Comparison of ENCODE assay signal across 12 cellular contexts in the genomic region with DNA sequence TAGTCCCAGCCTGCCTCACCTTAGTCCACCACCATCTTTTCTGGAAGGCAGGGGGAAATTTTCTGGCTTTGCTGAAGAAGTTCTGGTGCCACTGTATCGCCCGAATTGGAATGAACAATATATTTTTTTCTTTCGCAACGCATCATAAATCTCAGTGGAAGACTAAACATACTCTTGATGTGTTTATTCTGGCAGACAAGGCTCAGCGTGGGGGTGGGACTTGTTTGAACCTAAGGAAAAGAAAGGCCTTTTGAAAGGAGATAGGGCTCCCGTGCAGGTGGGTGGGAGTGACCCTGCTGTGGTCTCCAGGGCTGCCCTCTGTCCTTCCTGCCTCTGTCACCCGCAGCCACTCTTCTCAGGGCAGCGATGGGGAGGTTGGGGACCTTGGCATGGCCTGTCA. TPM values are rescaled to one million over a fixed set of nuclear protein-coding genes. Genes with fewer than 3 reads are reported as not detected.
DNase-seq lines count a peak whose midpoint lies in the region; ATAC-seq and TF ChIP-seq lines count a peak whose summit lies in the region.
"Had no signal": no experiment of that assay in that cellular context is flagged by ENCODE, and none has a peak within 500 bp of the region (broad histone marks: within the 10 kb centered on the region; RNA-seq: fewer than 3 reads in every experiment).

No MANE protein-coding gene starts in this region.

- H3K27me3 ChIP-seq in CD4-positive, alpha-beta T cell (ENCODE audit: control insufficient read depth, insufficient read depth, low read length) = no peaks in the 10 kb centered on the region
- H3K27me3 ChIP-seq in IMR-90 (ENCODE audit: control insufficient read depth, insufficient read depth, low read length) (no peaks in the 10 kb centered on the region), mesenchymal stem cell (ENCODE audit: control insufficient read depth in 1 of 2, insufficient read depth in 1 of 2, low read length in 2 of 2) (no peaks in the 10 kb centered on the region)

- POLR2A ChIA-PET in CD4-positive, alpha-beta T cell (lab: Charles Lee) = interaction anchor here (0.9 to 1.7 kb wide), 4 partner anchors 11 to 42 kb away, joined by 3 to 14 read pairs (median 5); a partner anchor contains a TSS
- POLR2A ChIA-PET in IMR-90 (lab: Charles Lee; ENCODE audit: unreplicated experiment) = no interaction called here

- H2BK12ac ChIP-seq in mesenchymal stem cell (ENCODE audit: low read length in 2 of 2) = peak overlapping the region in 1 of 2 experiments; percentile 87

- H2BK15ac ChIP-seq in IMR-90 (ENCODE audit: low read depth, low read length) (0 out of 3 replicates have a peak overlapping the region, but pooled peaks have one; percentile 76), mesenchymal stem cell (ENCODE audit: low read depth, poor library complexity, severe bottlenecking) (no peak overlapping the region)

- dilution Hi-C loops in IMR-90 (cut with HindIII; ENCODE audit: low sequenced_read_pairs, unreplicated experiment) = no loop called here

- peak overlapping the region; percentile 66 for H2AFZ ChIP-seq in IMR-90 (replicated peaks; ENCODE audit: low read length, poor library complexity)
- no peak overlapping the region for H2AFZ ChIP-seq in mesenchymal stem cell (ENCODE audit: low read depth, low read length)

- no peak overlapping the region; the same call in 1 of the 2 replicates for H4K5ac ChIP-seq in IMR-90 (ENCODE audit: low read depth, low read length)

- no peaks in the 10 kb centered on the region for H3K9me3 Mint-ChIP-seq in CD4-positive, alpha-beta T cell
- H3K9me3 Mint-ChIP-seq in activated naive CD4-positive, alpha-beta T cell treated with anti-CD3 and anti-CD28 coated beads, Interleukin-2, amount 50 U/mL, for 72 hours = no peaks in the 10 kb centered on the region

- TF ChIP-seq POLR2A in IMR-90 (IDR thresholded peaks at IDR 0.05; ENCODE audit: low read depth, low read length) = no peak

- no peak for DNase-seq in CD4-positive, alpha-beta T cell
- DNase-seq in IMR-90 (peak; percentile 80), mesenchymal stem cell (peak; percentile 85)
- DNase-seq in activated naive CD4-positive, alpha-beta T cell treated with anti-CD3 and anti-CD28 coated beads, Interleukin-2, amount 50 U/mL, for 72 hours (ENCODE audit: low spot score in 2 of 2) = no peak
- no peak for DNase-seq in activated CD4-positive, CD25-positive, alpha-beta regulatory T cell treated with anti-CD3 and anti-CD28 coated beads, Interleukin-2, amount 50 U/mL, for 72 hours
- DNase-seq: activated T-cell treated with anti-CD3 and anti-CD28 coated beads for 4 hours; DND-41; islet precursor cell; stimulated activated CD4-positive, alpha-beta T cell treated with anti-CD3 and anti-CD28 coated beads, Interleukin-4, amount 100 ng/mL, for 24 hours had no signal

- H2AK5ac ChIP-seq in IMR-90 (ENCODE audit: low read depth, low read length) (peak overlapping the region; percentile 91; the same call in 1 of the 2 replicates), mesenchymal stem cell (ENCODE audit: low read length, severe bottlenecking) (no peak overlapping the region)

- no peak overlapping the region; the same call in 1 of the 2 replicates for H3K56ac ChIP-seq in IMR-90 (ENCODE audit: extremely low read depth, insufficient read depth, low read length)

- CTCF ChIA-PET in CD4-positive, alpha-beta T cell (lab: Charles Lee) = no interaction called here
- CTCF ChIA-PET in IMR-90 (lab: Yijun Ruan, JAX) = interaction anchor here (0.6 to 0.9 kb wide), 2 partner anchors 9 to 1170 kb away, joined by 3 to 7 read pairs; no protein-coding TSS in a partner anchor

- H2BK120ac ChIP-seq in IMR-90 (ENCODE audit: low read depth, low read length) = peak overlapping the region; percentile 79
- no peak overlapping the region for H2BK120ac ChIP-seq in mesenchymal stem cell (ENCODE audit: low read depth, low read length)

- no peak for TF ChIP-seq CTCF in CD4-positive, alpha-beta T cell (IDR thresholded peaks at IDR 0.05)
- TF ChIP-seq CTCF in IMR-90 (conservative IDR thresholded peaks at IDR 0.05; ENCODE audit: low read depth, low read length) = no peak

- peak overlapping the region; percentile 53 for H2BK20ac ChIP-seq in IMR-90 (ENCODE audit: low read depth, low read length)

- H2AK9ac ChIP-seq in IMR-90 (replicated peaks; ENCODE audit: low read depth, low read length, poor library complexity) = peak overlapping the region; percentile 22

- TF ChIP-seq RAD21 in IMR-90 (IDR thresholded peaks at IDR 0.05; ENCODE audit: low read length) = peak; percentile 9; the same call in 1 of the 2 replicates

- H3K23ac ChIP-seq in IMR-90 (ENCODE audit: low read depth, low read length) (peak overlapping the region; percentile 40), mesenchymal stem cell (ENCODE audit: low read length in 2 of 2) (no peak overlapping the region)

- H4K8ac ChIP-seq in IMR-90 (ENCODE audit: low read depth in 2 of 2, low read length in 2 of 2) (peak overlapping the region; percentile 10 to 75; a peak in 2 of 4 replicates), mesenchymal stem cell (ENCODE audit: low read length) (peak overlapping the region; percentile 22)

- H3K79me1 ChIP-seq in IMR-90 (ENCODE audit: low read depth in 1 of 2, low read length in 2 of 2) = peaks cover 0 to 4% of the 10 kb centered on the region in 2 experiments; a peak in 1 of 4 replicates
- peaks cover 20% of the 10 kb centered on the region for H3K79me1 ChIP-seq in mesenchymal stem cell (replicated peaks; ENCODE audit: low read length, poor library complexity, severe bottlenecking)

- H3K18ac ChIP-seq in IMR-90 (ENCODE audit: low read depth, low read length) (peak overlapping the region; percentile 16), mesenchymal stem cell (ENCODE audit: low read depth in 1 of 2, low read length in 2 of 2) (peak overlapping the region; percentile 34 to 89)

- no peak overlapping the region for H3K4me3 Mint-ChIP-seq in CD4-positive, alpha-beta T cell

- H2BK5ac ChIP-seq in IMR-90 (ENCODE audit: low read depth, low read length, poor library complexity, severe bottlenecking) (peak overlapping the region; percentile 47), mesenchymal stem cell (ENCODE audit: low read depth, low read length, poor library complexity, severe bottlenecking) (no peak overlapping the region)

- H3K4me2 ChIP-seq in IMR-90 (ENCODE audit: low read depth, low read length) (peak overlapping the region; percentile 26; the same call in 1 of the 2 replicates), mesenchymal stem cell (ENCODE audit: low read length, poor library complexity, severe bottlenecking) (no peak overlapping the region)

- BruUV-seq in IMR-90 (replicated peaks; lab: Mats Ljungman, UMichigan) = no TSS peak

- H3K4me3 ChIP-seq in IMR-90 (ENCODE audit: insufficient read depth, low read depth, low read length) (no peak overlapping the region), mesenchymal stem cell (ENCODE audit: insufficient read depth in 1 of 2, low read depth in 1 of 2, low read length in 2 of 2) (no peak overlapping the region)

- no peak overlapping the region for H3K27ac ChIP-seq in CD4-positive, alpha-beta T cell (ENCODE audit: low read depth, low read length)
- no peak overlapping the region; the same call in 1 of the 2 replicates for H3K27ac ChIP-seq in IMR-90 (ENCODE audit: insufficient read depth, low read length)
- H3K27ac ChIP-seq in mesenchymal stem cell (ENCODE audit: low read length, poor library complexity, severe bottlenecking) = peak overlapping the region; percentile 29

- WGBS in IMR-90 (ENCODE audit: extremely low coverage in 2 of 2, insufficient read length in 1 of 2), 2 experiments = 0% methylated on average over 2 of the region's 8 CpGs; no CpG with 5 or more reads in 1 of the 2 experiments
- WGBS in mesenchymal stem cell = 27% methylated on average over 6 of the region's 8 CpGs

- peaks cover 20% of the 10 kb centered on the region; the same call in 1 of the 2 replicates for H3K9me1 ChIP-seq in IMR-90 (ENCODE audit: insufficient read depth, low read length)

- intact Hi-C loops in CD4-positive, alpha-beta T cell (cut with DNase I, micrococcal nuclease) = no loop called here
- intact Hi-C loops in IMR-90 (cut with micrococcal nuclease) = loop anchor here (2.0 kb wide), 1 partner anchor 43 kb away; a partner anchor contains a TSS

- H3K36me3 ChIP-seq in IMR-90 (ENCODE audit: control insufficient read depth, insufficient read depth, low read length) (peaks cover 15% of the 10 kb centered on the region), mesenchymal stem cell (ENCODE audit: control insufficient read depth in 1 of 2, insufficient read depth in 2 of 2, low read depth in 1 of 2, low read length in 2 of 2) (peaks cover 12 to 73% of the 10 kb centered on the region in 2 experiments)

- peaks cover 58% of the 10 kb centered on the region for H3K4me1 Mint-ChIP-seq in CD4-positive, alpha-beta T cell (ENCODE audit: low read depth)

- ATAC-seq in CD4-positive, alpha-beta T cell (ENCODE audit: poor library complexity) = no peak
- ATAC-seq in IMR-90 (ENCODE audit: low read depth) (peak; percentile 61), HG03432 (IDR thresholded peaks at IDR 0.05; ENCODE audit: unreplicated experiment) (no peak), GM18861 (IDR thresholded peaks at IDR 0.05; ENCODE audit: unreplicated experiment) (no peak), HG03439 (IDR thresholded peaks at IDR 0.05; ENCODE audit: unreplicated experiment) (no peak)
- ATAC-seq in activated naive CD4-positive, alpha-beta T cell treated with anti-CD3 and anti-CD28 coated beads, Interleukin-2, amount 50 U/mL, for 72 hours = no peak

- peaks cover 6% of the 10 kb centered on the region; the same call in 1 of the 2 replicates for H4K20me1 ChIP-seq in IMR-90 (ENCODE audit: insufficient read depth, low read length)

- H4K91ac ChIP-seq in IMR-90 (ENCODE audit: insufficient read depth, low read depth, low read length) (peak overlapping the region; percentile 87), mesenchymal stem cell (ENCODE audit: low read length) (no peak overlapping the region)

- peak overlapping the region; percentile 43; the same call in 1 of the 2 replicates for H3K14ac ChIP-seq in IMR-90 (replicated peaks; ENCODE audit: low read depth, low read length)
- no peak overlapping the region for H3K14ac ChIP-seq in mesenchymal stem cell (ENCODE audit: low read length in 2 of 2)

- H3K27ac Mint-ChIP-seq in CD4-positive, alpha-beta T cell = peak overlapping the region; percentile 76
- peak overlapping the region; percentile 78 to 93 for H3K27ac Mint-ChIP-seq in activated naive CD4-positive, alpha-beta T cell treated with anti-CD3 and anti-CD28 coated beads, Interleukin-2, amount 50 U/mL, for 72 hours

- H3K36me3 Mint-ChIP-seq in CD4-positive, alpha-beta T cell (ENCODE audit: low read depth) = peaks cover 50% of the 10 kb centered on the region
- peaks cover 33 to 53% of the 10 kb centered on the region in 2 donors for H3K36me3 Mint-ChIP-seq in activated naive CD4-positive, alpha-beta T cell treated with anti-CD3 and anti-CD28 coated beads, Interleukin-2, amount 50 U/mL, for 72 hours

- H3K27me3 Mint-ChIP-seq in CD4-positive, alpha-beta T cell = no peaks in the 10 kb centered on the region

- peak overlapping the region; percentile 85 for H3K4ac ChIP-seq in IMR-90 (ENCODE audit: low read depth, low read length)
- H3K4ac ChIP-seq in mesenchymal stem cell (ENCODE audit: low read depth in 1 of 2, low read length in 2 of 2) = no peak overlapping the region

- H3K4me1 ChIP-seq in IMR-90 (ENCODE audit: control insufficient read depth, insufficient read depth, low read length) (peaks cover 27% of the 10 kb centered on the region), mesenchymal stem cell (ENCODE audit: control insufficient read depth, insufficient read depth, low read depth, low read length) (peaks cover 43% of the 10 kb centered on the region)

- H3K9ac ChIP-seq in IMR-90 (ENCODE audit: low read depth, low read length) = no peak overlapping the region
- no peak overlapping the region for H3K9ac ChIP-seq in mesenchymal stem cell (ENCODE audit: low read length)

- in situ Hi-C loops in IMR-90 (cut with MboI; ENCODE audit: low sequenced_read_pairs) = loop anchor here (5.0 kb wide), 1 partner anchor 46 kb away; no protein-coding TSS in a partner anchor

- H3K9me3 ChIP-seq in CD4-positive, alpha-beta T cell (ENCODE audit: control insufficient read depth, low read length) = no peaks in the 10 kb centered on the region
- H3K9me3 ChIP-seq in IMR-90 (ENCODE audit: control insufficient read depth, insufficient read depth, low read length) = no peaks in the 10 kb centered on the region
- H3K9me3 ChIP-seq in mesenchymal stem cell (ENCODE audit: control insufficient read depth, low read length) = no peaks in the 10 kb centered on the region

RNA-seq across cellular contexts. Expression of a gene that starts 42.5 kb away (rescaled TPM):
- total RNA-seq in CD4-positive, alpha-beta T cell = 10 to 100 TPM; 33.8 to 37.3 TPM
- 18.9 and 32.8 TPM in 2 replicates for total RNA-seq in IMR-90 (2012; rRNA removed)
- polyA plus RNA-seq in IMR-90 (2012; rRNA removed) = 46.1 and 49.4 TPM in 2 replicates
- polyA plus RNA-seq in IMR-90 (2012; cell fraction: cytosol; rRNA removed) = 45.9 and 112 TPM in 2 replicates
- polyA plus RNA-seq in IMR-90 (2012; cell fraction: nucleus; rRNA removed; ENCODE audit: low replicate concordance) = 14.7 and 27.3 TPM in 2 replicates
- total RNA-seq in activated naive CD4-positive, alpha-beta T cell treated with anti-CD3 and anti-CD28 coated beads, Interleukin-2, amount 50 U/mL, for 72 hours = 100 to 1,000 TPM; 270 to 324 TPM
- 196 TPM for polyA plus RNA-seq in mesenchymal stem cell (2013, experiment 1 of 2)
- polyA plus RNA-seq in mesenchymal stem cell (2013, experiment 2 of 2) = 194 TPM

Comparison
In these comparisons a context has a peak if more than half of its experiments do, and no peak if none do; other contexts are left out.
1. DNase-seq: peak in IMR-90 (single experiment) and mesenchymal stem cell (single experiment); none in CD4-positive, alpha-beta T cell (0 of 10), activated naive CD4-positive, alpha-beta T cell treated with anti-CD3 and anti-CD28 coated beads, Interleukin-2, amount 50 U/mL, for 72 hours (0 of 2) and activated CD4-positive, CD25-positive, alpha-beta regulatory T cell treated with anti-CD3 and anti-CD28 coated beads, Interleukin-2, amount 50 U/mL, for 72 hours (single experiment).